ENCODE assay signal across 21 cellular contexts in the genomic region with DNA sequence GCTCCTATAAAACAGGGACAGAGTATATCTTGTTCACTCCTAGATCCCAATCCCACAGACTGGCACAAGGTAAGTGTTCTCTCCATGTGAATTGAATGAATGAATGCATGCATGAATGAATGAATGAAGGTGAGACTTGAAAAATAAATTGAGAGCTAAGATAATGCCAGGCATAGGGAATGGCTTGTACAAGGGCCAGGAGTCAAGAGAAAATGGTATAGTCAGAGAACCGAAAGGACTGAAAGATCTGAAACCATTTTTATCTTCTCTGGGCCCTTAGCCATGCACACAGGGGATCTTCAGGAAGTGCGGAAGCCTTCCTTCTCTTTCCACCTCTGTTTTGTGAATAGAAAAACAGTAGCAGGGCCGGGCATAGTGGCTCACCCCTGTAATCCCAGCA. TPM values are rescaled to one million over a fixed set of nuclear protein-coding genes. Genes with fewer than 3 reads are reported as not detected.
A peak's percentile ranks its signal among the peaks of the same experiment; 100 is the strongest.
DNase-seq lines count a peak whose midpoint lies in the region; ATAC-seq, FAIRE-seq and TF ChIP-seq lines count a peak whose summit lies in the region.
"Had no signal": no experiment of that assay in that cellular context is flagged by ENCODE, and none has a peak within 500 bp of the region (broad histone marks: within the 10 kb centered on the region; RNA-seq: fewer than 3 reads in every experiment).

No MANE protein-coding gene starts in this region.

- H3K4me2 ChIP-seq in BLaER1 treated with 17β-estradiol and CSF1 and Interleukin-3, amounts not matched to agents 10 nM and 100 nM, result peak overlapping the region; percentile 27 to 94 (median 79)

- no peak for ATAC-seq in WTC11
- ATAC-seq in stimulated activated naive CD8-positive, alpha-beta T cell treated with anti-CD3 and anti-CD28 coated beads, Interleukin-15, amount 100 ng/mL, for 72 hours, result no peak
- ATAC-seq: HepG2 had no signal

- H3K4me3 Mint-ChIP-seq in WTC11, result no peak overlapping the region
- no peak overlapping the region for H3K4me3 Mint-ChIP-seq in stimulated activated naive CD8-positive, alpha-beta T cell treated with anti-CD3 and anti-CD28 coated beads, Interleukin-15, amount 100 ng/mL, for 72 hours
- H3K4me3 Mint-ChIP-seq: CD4-positive, CD25-positive, alpha-beta regulatory T cell; CD8-positive, alpha-beta memory T cell; IgD-negative memory B cell had no signal

- peak overlapping the region; percentile 20; the same call in 1 of the 2 replicates for H3K27ac Mint-ChIP-seq in WTC11
- H3K27ac Mint-ChIP-seq in stimulated activated naive CD8-positive, alpha-beta T cell treated with anti-CD3 and anti-CD28 coated beads, Interleukin-15, amount 100 ng/mL, for 72 hours, result no peak overlapping the region
- H3K27ac Mint-ChIP-seq: CD4-positive, CD25-positive, alpha-beta regulatory T cell; CD8-positive, alpha-beta memory T cell had no signal

- H3K4me3 ChIP-seq in BLaER1 treated with 17β-estradiol and CSF1 and Interleukin-3, amounts not matched to agents 10 nM and 100 nM, result peak overlapping the region in 1 of 10 experiments; percentile 12; a peak in 1 of 20 replicates
- H3K4me3 ChIP-seq: GM23248, HAP-1 had no signal

- H3K9ac ChIP-seq in BLaER1 treated with 17β-estradiol and CSF1 and Interleukin-3, amounts not matched to agents 10 nM and 100 nM, result no peak overlapping the region; a peak in 1 of 22 replicates
- H3K9ac ChIP-seq: GM23248 had no signal

- peak overlapping the region in 6 of 11 experiments; percentile 1 to 40 (median 22); a peak in 4 of 22 replicates for H3K27ac ChIP-seq in BLaER1 treated with 17β-estradiol and CSF1 and Interleukin-3, amounts not matched to agents 10 nM and 100 nM
- H3K27ac ChIP-seq: GM23248 had no signal

- H4K20me1 ChIP-seq in BLaER1 treated with 17β-estradiol and CSF1 and Interleukin-3, amounts not matched to agents 10 nM and 100 nM, result no peaks in the 10 kb centered on the region

- H3K9me3 ChIP-seq in BLaER1 treated with 17β-estradiol and CSF1 and Interleukin-3, amounts not matched to agents 10 nM and 100 nM (replicated peaks in 1 of 11), result peaks cover 0 to 3% (median 0%) of the 10 kb centered on the region in 11 experiments; a peak in 2 of 22 replicates
- H3K9me3 ChIP-seq: HAP-1 had no signal

- peaks cover 6% of the 10 kb centered on the region for H3K9me3 Mint-ChIP-seq in WTC11
- peaks cover 0 to 6% of the 10 kb centered on the region in 2 donors for H3K9me3 Mint-ChIP-seq in stimulated activated naive CD8-positive, alpha-beta T cell treated with anti-CD3 and anti-CD28 coated beads, Interleukin-15, amount 100 ng/mL, for 72 hours
- H3K9me3 Mint-ChIP-seq: IgD-negative memory B cell had no signal

- DNase-seq in WTC11 (ENCODE audit: low spot score) (no peak), dedifferentiated amniotic fluid mesenchymal stem cell (ENCODE audit: extremely low spot score) (peak; percentile 3), GM12891 (ENCODE audit: insufficient read length, low spot score) (no peak), COLO668 (lab: John Stamatoyannopoulos, UW; ENCODE audit: unreplicated experiment) (no peak), NCI-H2196 treated with DMSO at 0.1 percent for 48 hours (lab: John Stamatoyannopoulos, UW; ENCODE audit: unreplicated experiment) (no peak)
- no peak for DNase-seq in stimulated activated naive CD8-positive, alpha-beta T cell treated with anti-CD3 and anti-CD28 coated beads, Interleukin-15, amount 100 ng/mL, for 72 hours
- DNase-seq: 8988T; C1 segment of cervical spinal cord; Caco-2; CD4-positive, CD25-positive, alpha-beta regulatory T cell; CD8-positive, alpha-beta memory T cell; GM23248 had no signal

- FAIRE-seq in GM12891 (lab: Jason Lieb, UNC), result no peak
- FAIRE-seq: D721Med, G401.6, GM19239, HepG2 had no signal

- H3K27me3 ChIP-seq in BLaER1 treated with 17β-estradiol and CSF1 and Interleukin-3, amounts not matched to agents 10 nM and 100 nM, result no peaks in the 10 kb centered on the region

- TF ChIP-seq CTCF in WTC11 (IDR thresholded peaks at IDR 0.05), result no peak

- peaks cover 28% of the 10 kb centered on the region for H3K4me1 Mint-ChIP-seq in WTC11
- no peaks in the 10 kb centered on the region for H3K4me1 Mint-ChIP-seq in stimulated activated naive CD8-positive, alpha-beta T cell treated with anti-CD3 and anti-CD28 coated beads, Interleukin-15, amount 100 ng/mL, for 72 hours
- H3K4me1 Mint-ChIP-seq: CD4-positive, CD25-positive, alpha-beta regulatory T cell; CD8-positive, alpha-beta memory T cell had no signal

- H3K27me3 Mint-ChIP-seq in WTC11 (ENCODE audit: low read depth), result peaks cover 3% of the 10 kb centered on the region; the same call in 1 of the 2 replicates
- H3K27me3 Mint-ChIP-seq in stimulated activated naive CD8-positive, alpha-beta T cell treated with anti-CD3 and anti-CD28 coated beads, Interleukin-15, amount 100 ng/mL, for 72 hours, result peaks cover 14% of the 10 kb centered on the region

- CTCF ChIA-PET in WTC11 (lab: Charles Lee), result no interaction called here

- no peaks in the 10 kb centered on the region for H3K36me3 ChIP-seq in BLaER1 treated with 17β-estradiol and CSF1 and Interleukin-3, amounts not matched to agents 10 nM and 100 nM
- H3K36me3 ChIP-seq: HAP-1 had no signal

- H3K36me3 Mint-ChIP-seq in WTC11, result peaks cover 7% of the 10 kb centered on the region
- H3K36me3 Mint-ChIP-seq: CD4-positive, CD25-positive, alpha-beta regulatory T cell; IgD-negative memory B cell had no signal

- H3K4me1 ChIP-seq in BLaER1 treated with 17β-estradiol and CSF1 and Interleukin-3, amounts not matched to agents 10 nM and 100 nM, result peaks cover 56 to 76% (median 64%) of the 10 kb centered on the region in 10 experiments
- H3K4me1 ChIP-seq: Caco-2, HAP-1 had no signal

- TF ChIP-seq POLR2A in GM12891 (IDR thresholded peaks at IDR 0.05; ENCODE audit: low read depth, low read length), result no peak

- POLR2A ChIA-PET in WTC11 (lab: Charles Lee), result no interaction called here

TF ChIP-seq in WTC11, 78 proteins besides CTCF, POLR2A, EP300 and RAD21:
- no peak for TF ChIP-seq FOXK1 (CRISPR knock-in tag; IDR thresholded peaks at IDR 0.05)
- no peak for TF ChIP-seq ZNF396 (CRISPR knock-in tag; IDR thresholded peaks at IDR 0.05; ENCODE audit: borderline replicate concordance)
- TF ChIP-seq CREB1 (CRISPR knock-in tag; IDR thresholded peaks at IDR 0.05), result no peak
- no peak for TF ChIP-seq SOX15 (CRISPR knock-in tag; IDR thresholded peaks at IDR 0.05)
- no peak for TF ChIP-seq TCF7 (CRISPR knock-in tag; IDR thresholded peaks at IDR 0.05; ENCODE audit: low read depth)

TF ChIP-seq in GM12891, 5 proteins besides CTCF, POLR2A, EP300 and RAD21:
- no peak for TF ChIP-seq SPI1 (IDR thresholded peaks at IDR 0.05; ENCODE audit: low read depth, low read length)
- TF ChIP-seq POU2F2 (IDR thresholded peaks at IDR 0.05; ENCODE audit: low read depth, low read length), result no peak
- no peak for TF ChIP-seq POLR2AphosphoS5 (IDR thresholded peaks at IDR 0.05; ENCODE audit: low read depth, low read length)
- no peak for TF ChIP-seq PAX5 (IDR thresholded peaks at IDR 0.05; ENCODE audit: insufficient read depth, low read length, severe bottlenecking)
- TF ChIP-seq TAF1 (IDR thresholded peaks at IDR 0.05; ENCODE audit: low read depth, low read length), result no peak

RNA-seq across cellular contexts. Expression of a gene that starts 48.4 kb away (rescaled TPM):
- 2.3 to 4.9 TPM (median 2.9 TPM) in 3 replicates for total RNA-seq in WTC11 (2021)
- polyA plus RNA-seq in GM12891 (2012; ENCODE audit: low read depth, missing spikeins), result 13.0 TPM
- total RNA-seq: Caco-2; CD4-positive, CD25-positive, alpha-beta regulatory T cell; CD8-positive, alpha-beta memory T cell; GM23248; H4; HepG2 had no signal
- polyA plus RNA-seq: AG04450; CD4-positive, CD25-positive, alpha-beta regulatory T cell; CD8-positive, alpha-beta memory T cell; GM23248; IgD-negative memory B cell had no signal
